ENCODE assay signal across 22 cellular contexts in genomic region chr1:220888665-220888986, GRCh38. TPM values are rescaled to one million over a fixed set of nuclear protein-coding genes. Genes with fewer than 3 reads are reported as not detected.
DNase-seq lines count a peak whose midpoint lies in the region; ATAC-seq and TF ChIP-seq lines count a peak whose summit lies in the region.
"Had no signal": no experiment of that assay in that cellular context is flagged by ENCODE, and none has a peak within 500 bp of the region (broad histone marks: within the 10 kb centered on the region; RNA-seq: fewer than 3 reads in every experiment).

No MANE protein-coding gene starts in this region.

- 37 to 67% methylated on average over 7 of the region's 7 CpGs for WGBS in sigmoid colon, 2 donors

- H3K36me3 ChIP-seq in H7 (replicated peaks; ENCODE audit: control insufficient read depth, insufficient read depth, low read length), result no peaks in the 10 kb centered on the region
- H3K36me3 ChIP-seq in iPS-15b (ENCODE audit: control insufficient read depth, insufficient read depth, low read length), result no peaks in the 10 kb centered on the region
- H3K36me3 ChIP-seq in sigmoid colon, result peaks cover 7 to 28% (median 16%) of the 10 kb centered on the region in 4 donors

- CTCF ChIA-PET in WTC11 (lab: Charles Lee), result interaction anchor here (0.6 to 1.7 kb wide), 4 partner anchors 10 to 1120 kb away, joined by 3 to 5 read pairs (median 5); partner anchors contain the start of gene HLX

- H3K27ac Mint-ChIP-seq in WTC11, result no peak overlapping the region
- H3K27ac Mint-ChIP-seq: CD4-positive, alpha-beta T cell had no signal

- no peak overlapping the region; the same call in 1 of the 2 replicates for H3K4me3 Mint-ChIP-seq in WTC11
- H3K4me3 Mint-ChIP-seq: CD4-positive, alpha-beta T cell; CD8-positive, alpha-beta memory T cell had no signal

- H3K27ac ChIP-seq in sigmoid colon, result peak overlapping the region in 3 of 4 donors; percentile 95 to 100 (median 99)
- H3K27ac ChIP-seq: A549 had no signal

- H3K27me3 Mint-ChIP-seq in WTC11 (ENCODE audit: low read depth), result peaks cover 100% of the 10 kb centered on the region

- peak; percentile 32 for DNase-seq in H7
- no peak for DNase-seq in WTC11 (ENCODE audit: low spot score)
- DNase-seq in sigmoid colon, result no peak
- no peak for DNase-seq in stimulated activated CD8-positive, alpha-beta memory T cell treated with anti-CD3 and anti-CD28 coated beads, Interleukin-4, amount 100 ng/mL, for 48 hours
- no peak for DNase-seq in putamen (ENCODE audit: low spot score)
- DNase-seq: 8988T; ACHN; AML-193; BE2C; CD4-positive, alpha-beta T cell; CD8-positive, alpha-beta memory T cell; DMS 273 treated with DMSO at 0.1 percent for 48 hours; DMS79; EL; GDM1; HCEC 1CT had no signal

- peaks cover 72% of the 10 kb centered on the region for H3K4me1 Mint-ChIP-seq in WTC11

- H3K36me3 Mint-ChIP-seq in WTC11, result peaks cover 3% of the 10 kb centered on the region; the same call in 1 of the 2 replicates
- H3K36me3 Mint-ChIP-seq: CD8-positive, alpha-beta memory T cell had no signal

- intact Hi-C loops in sigmoid colon (cut with DNase I), result loop anchor here (10.0 kb wide), 1 partner anchor 1156 kb away; no protein-coding TSS in a partner anchor

- H3K27me3 ChIP-seq in H7 (ENCODE audit: control insufficient read depth, insufficient read depth, low read length) (peaks cover 100% of the 10 kb centered on the region), iPS-15b (ENCODE audit: control insufficient read depth, insufficient read depth, low read length) (peaks cover 100% of the 10 kb centered on the region), sigmoid colon (peaks cover 0 to 5% (median 0%) of the 10 kb centered on the region in 3 donors)

- TF ChIP-seq CTCF in WTC11 (IDR thresholded peaks at IDR 0.05) (no peak), sigmoid colon (IDR thresholded peaks at IDR 0.05) (no peak)

- H3K4me1 ChIP-seq in iPS-15b (ENCODE audit: control insufficient read depth, insufficient read depth, low read length), result no peaks in the 10 kb centered on the region
- peaks cover 0 to 58% (median 50%) of the 10 kb centered on the region in 4 donors for H3K4me1 ChIP-seq in sigmoid colon
- H3K4me1 ChIP-seq: A549, BE2C had no signal

- POLR2A ChIA-PET in WTC11 (lab: Charles Lee), result interaction anchor here (1.1 to 1.3 kb wide), 2 partner anchors 10 to 12 kb away, joined by 4 to 5 read pairs; partner anchors contain the start of gene HLX

- H3K9me3 ChIP-seq in iPS-15b (ENCODE audit: control insufficient read depth, insufficient read depth, low read length), result no peaks in the 10 kb centered on the region
- H3K9me3 ChIP-seq in sigmoid colon, result no peaks in the 10 kb centered on the region
- H3K9me3 ChIP-seq: A549, BE2C had no signal

- TF ChIP-seq POLR2A in sigmoid colon (IDR thresholded peaks at IDR 0.05), result no peak

- no peak for ATAC-seq in WTC11
- no peak for ATAC-seq in HG03196 (IDR thresholded peaks at IDR 0.05; ENCODE audit: unreplicated experiment)
- no peak for ATAC-seq in GM21367 (IDR thresholded peaks at IDR 0.05; ENCODE audit: unreplicated experiment)
- ATAC-seq: A549 had no signal

- H3K9ac ChIP-seq in iPS-15b (ENCODE audit: low read depth, low read length), result no peak overlapping the region

- no peak for TF ChIP-seq EP300 in sigmoid colon (IDR thresholded peaks at IDR 0.05)

- H3K4me3 ChIP-seq in H7 (ENCODE audit: insufficient read depth, low read depth, low read length) (no peak overlapping the region), iPS-15b (ENCODE audit: low read depth, low read length) (peak overlapping the region; percentile 23), sigmoid colon (no peak overlapping the region)
- H3K4me3 ChIP-seq: A549; BLaER1 treated with 17β-estradiol and CSF1 and Interleukin-3, amounts not matched to agents 10 nM and 100 nM; GM12878 had no signal

- H3K9me3 Mint-ChIP-seq in WTC11, result no peaks in the 10 kb centered on the region
- H3K9me3 Mint-ChIP-seq: CD4-positive, alpha-beta T cell had no signal

TF ChIP-seq in WTC11, 78 proteins besides CTCF, POLR2A, EP300 and RAD21:
- TF ChIP-seq MAX (CRISPR knock-in tag; IDR thresholded peaks at IDR 0.05), result no peak
- no peak for TF ChIP-seq JAZF1 (CRISPR knock-in tag; IDR thresholded peaks at IDR 0.05)
- no peak for TF ChIP-seq FOXK1 (CRISPR knock-in tag; IDR thresholded peaks at IDR 0.05)
- peak; percentile 37; the same call in 1 of the 2 replicates for TF ChIP-seq USF1 (CRISPR knock-in tag; IDR thresholded peaks at IDR 0.05)

RNA-seq across cellular contexts. Expression of gene HLX, which starts 9.4 kb away (rescaled TPM):
- 0.21 TPM in 1 of 2 replicates, not detected in the other for total RNA-seq in H7 (2014; rRNA removed; shearing (Covaris generic))
- total RNA-seq in WTC11 (2021) (0.30 to 0.53 TPM in 2 of 3 replicates, not detected in the other), sigmoid colon (10 to 100 TPM; 28.2 to 53.5 (median 37.8) TPM)
- polyA plus RNA-seq in sigmoid colon, result 10 to 100 TPM in 1 of 3 donors, 1 to 10 TPM in 1, under 1 TPM in 1; 0.92 to 10.7 (median 9.0) TPM
- total RNA-seq: CD8-positive, alpha-beta memory T cell had no signal
- polyA plus RNA-seq: CD8-positive, alpha-beta memory T cell had no signal

Comparison
In these comparisons a context has a peak if more than half of its experiments do, and no peak if none do; other contexts are left out.
1. RNA of gene HLX, which starts 9.4 kb away (total RNA-seq): 28.2 to 53.5 TPM in sigmoid colon; 0.21 TPM in H7 and 0.30 to 0.53 TPM in WTC11; every median in the first group is over 10 times any median in the second.